1 cellular context compared by ENCODE assay signal in genomic region chr12:93002278-93003054, GRCh38.
TF ChIP-seq lines count a peak whose summit lies in the region.

No MANE protein-coding gene starts in this region.

TF ChIP-seq in K562, 482 proteins besides CTCF, POLR2A, EP300 and RAD21 (continued from another document and continues in another):
- TF ChIP-seq ATF7 (IDR thresholded peaks at IDR 0.05) (0 out of 2 replicates have a peak, but pooled peaks have one; percentile 10), NR2C1 (IDR thresholded peaks at IDR 0.05) (no peak), NR2C1 (tag; IDR thresholded peaks at IDR 0.05) (no peak), CBFA2T2 (conservative IDR thresholded peaks at IDR 0.05) (peak; percentile 71), NEUROD1 (IDR thresholded peaks at IDR 0.05; ENCODE audit: borderline replicate concordance, low read depth, low read length, partially characterized antibody) (no peak), ARID2 (IDR thresholded peaks at IDR 0.05) (no peak), ZNF407 (IDR thresholded peaks at IDR 0.05; ENCODE audit: low read depth) (no peak), NFIC (IDR thresholded peaks at IDR 0.05) (peak; percentile 48), DPF2 (IDR thresholded peaks at IDR 0.05) (no peak; the same call in none of the 2 replicates), ZBTB17 (CRISPR knock-in tag; IDR thresholded peaks at IDR 0.05) (no peak), ZNF830 (CRISPR knock-in tag; IDR thresholded peaks at IDR 0.05) (no peak), HDAC2 (IDR thresholded peaks at IDR 0.05) (0 out of 2 replicates have a peak, but pooled peaks have one; percentile 56), MYNN (IDR thresholded peaks at IDR 0.05) (no peak), MYNN (CRISPR knock-in tag; IDR thresholded peaks at IDR 0.05) (no peak), GABPB2 (CRISPR knock-in tag; conservative IDR thresholded peaks at IDR 0.05) (no peak), ZNF184 (CRISPR knock-in tag; IDR thresholded peaks at IDR 0.05) (no peak), NBN (IDR thresholded peaks at IDR 0.05; ENCODE audit: low read depth) (no peak), ZKSCAN1 (IDR thresholded peaks at IDR 0.05; ENCODE audit: low read depth, low read length) (no peak), FOXA1 (IDR thresholded peaks at IDR 0.05; ENCODE audit: borderline replicate concordance) (no peak), REST (CRISPR knock-in tag; IDR thresholded peaks at IDR 0.05; ENCODE audit: low read depth) (no peak), ZFP1 (CRISPR knock-in tag; IDR thresholded peaks at IDR 0.05) (no peak), ASH1L (IDR thresholded peaks at IDR 0.05; ENCODE audit: borderline replicate concordance, low read depth, partially characterized antibody) (no peak), ZNF318 (IDR thresholded peaks at IDR 0.05; ENCODE audit: borderline replicate concordance in 1 of 2, low read depth in 1 of 2) (no peak), HMBOX1 (IDR thresholded peaks at IDR 0.05) (no peak), CHD1 (IDR thresholded peaks at IDR 0.05; ENCODE audit: low read length) (no peak), CGGBP1 (CRISPR knock-in tag; IDR thresholded peaks at IDR 0.05) (no peak), BCL6 (CRISPR knock-in tag; IDR thresholded peaks at IDR 0.05) (no peak), TEAD2 (tag; IDR thresholded peaks at IDR 0.05) (no peak), XRCC4 (IDR thresholded peaks at IDR 0.05; ENCODE audit: extremely low read depth, insufficient read depth, insufficient read length) (no peak), POLR2B (IDR thresholded peaks at IDR 0.05; ENCODE audit: low read depth, partially characterized antibody) (no peak), POLR2AphosphoS2 (IDR thresholded peaks at IDR 0.05; ENCODE audit: low read length) (no peak), ZNF507 (tag; conservative IDR thresholded peaks at IDR 0.05) (no peak), TRIM28 (IDR thresholded peaks at IDR 0.05) (no peak), NR3C1 (CRISPR knock-in tag; IDR thresholded peaks at IDR 0.05) (no peak), ZNF586 (CRISPR knock-in tag; conservative IDR thresholded peaks at IDR 0.05) (no peak), NCOR1 (IDR thresholded peaks at IDR 0.05) (peak; percentile 47), NCOA6 (IDR thresholded peaks at IDR 0.05) (no peak), SAP30 (IDR thresholded peaks at IDR 0.05; ENCODE audit: borderline replicate concordance, insufficient read depth, low read depth, low read length, poor library complexity, severe bottlenecking) (no peak), DIDO1 (tag; IDR thresholded peaks at IDR 0.05; ENCODE audit: low read depth) (no peak), ZNF696 (CRISPR knock-in tag; conservative IDR thresholded peaks at IDR 0.05) (no peak), CTBP1 (IDR thresholded peaks at IDR 0.05; ENCODE audit: borderline replicate concordance) (0 out of 2 replicates have a peak, but pooled peaks have one; percentile 32), ZNF316 (IDR thresholded peaks at IDR 0.05) (peak; percentile 70), EGR1 (conservative IDR thresholded peaks at IDR 0.05) (no peak), MYC (IDR thresholded peaks at IDR 0.05; ENCODE audit: low read depth, low read length) (no peak), MYC (CRISPR knock-in tag; IDR thresholded peaks at IDR 0.05; ENCODE audit: borderline replicate concordance, low read depth) (no peak), NR2F6 (CRISPR knock-in tag; IDR thresholded peaks at IDR 0.05) (no peak), MAFG (tag; conservative IDR thresholded peaks at IDR 0.05) (peak; percentile 49; the same call in 1 of the 2 replicates), NFE2L1 (tag; IDR thresholded peaks at IDR 0.05; ENCODE audit: borderline replicate concordance, low read depth) (no peak), HIVEP1 (CRISPR knock-in tag; IDR thresholded peaks at IDR 0.05) (no peak), NFIX (CRISPR knock-in tag; IDR thresholded peaks at IDR 0.05; ENCODE audit: low read depth) (no peak), CBFA2T3 (IDR thresholded peaks at IDR 0.05) (peak; percentile 81), POLR2G (IDR thresholded peaks at IDR 0.05; ENCODE audit: low read depth, low read length) (no peak), KDM1A (IDR thresholded peaks at IDR 0.05) (peak; percentile 76 to 88)
